ENCODE assay signal across 8 cellular contexts in the genomic region with DNA sequence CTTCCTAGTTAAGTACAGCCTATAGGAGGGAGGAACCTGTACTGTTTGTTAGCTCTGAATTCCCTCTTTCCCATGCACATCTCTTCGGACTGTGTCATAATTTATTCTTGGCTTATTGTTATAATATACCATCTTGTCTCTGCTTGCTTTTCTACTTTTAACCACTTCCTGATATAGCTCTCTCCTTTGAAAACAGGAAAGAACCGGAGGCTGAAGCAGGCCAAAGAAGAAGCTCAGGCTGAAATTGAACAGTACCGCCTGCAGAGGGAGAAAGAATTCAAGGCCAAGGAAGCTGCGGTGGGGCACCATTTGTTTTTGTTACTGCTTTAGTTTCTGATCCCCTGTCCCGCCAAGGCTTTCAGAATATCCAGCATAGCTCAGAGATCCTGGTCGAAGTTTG. TPM values are rescaled to one million over a fixed set of nuclear protein-coding genes. Genes with fewer than 3 reads are reported as not detected.
DNase-seq lines count a peak whose midpoint lies in the region; ATAC-seq and TF ChIP-seq lines count a peak whose summit lies in the region.

No MANE protein-coding gene starts in this region.

- H3K27ac ChIP-seq in Peyer's patch (peak overlapping the region; percentile 61 to 93 (median 79)), left lung (peak overlapping the region; percentile 13 to 53), Karpas-422 (ENCODE audit: low read length) (no peak overlapping the region)

- H3K36me3 ChIP-seq in GM06990 (ENCODE audit: control insufficient read depth, insufficient read depth, low read length) (peaks cover 10% of the 10 kb centered on the region), Peyer's patch (peaks cover 0 to 48% (median 0%) of the 10 kb centered on the region in 3 donors), left lung (peaks cover 0 to 47% of the 10 kb centered on the region in 2 donors), Karpas-422 (ENCODE audit: insufficient read depth, low read length) (peaks cover 26% of the 10 kb centered on the region; the same call in 1 of the 2 replicates)

- H2AFZ ChIP-seq in Karpas-422 (ENCODE audit: low read length) = no peak overlapping the region

- ATAC-seq in left lung (no peak), HG02798 (IDR thresholded peaks at IDR 0.05; ENCODE audit: poor library complexity, unreplicated experiment) (no peak)

- no peaks in the 10 kb centered on the region for H3K9me3 ChIP-seq in Peyer's patch
- no peaks in the 10 kb centered on the region for H3K9me3 ChIP-seq in left lung
- H3K9me3 ChIP-seq in Karpas-422 (ENCODE audit: low read length) = no peaks in the 10 kb centered on the region

- no peaks in the 10 kb centered on the region for H3K27me3 ChIP-seq in GM06990 (replicated peaks; ENCODE audit: control insufficient read depth, insufficient read depth, low read length)
- H3K27me3 ChIP-seq in Peyer's patch = no peaks in the 10 kb centered on the region
- no peaks in the 10 kb centered on the region for H3K27me3 ChIP-seq in left lung
- H3K27me3 ChIP-seq in Karpas-422 (ENCODE audit: low read length) = no peaks in the 10 kb centered on the region

- H3K4me3 ChIP-seq in GM06990 (replicated peaks; ENCODE audit: low read depth, low read length) (no peak overlapping the region; the same call in 1 of the 2 replicates), Peyer's patch (no peak overlapping the region), left lung (no peak overlapping the region), Karpas-422 (ENCODE audit: low read length) (no peak overlapping the region)

- H3K4me2 ChIP-seq in Karpas-422 (ENCODE audit: low read depth, low read length, poor library complexity, severe bottlenecking) = no peak overlapping the region

- no peak for DNase-seq in GM06990 (ENCODE audit: extremely low read depth, insufficient read length)
- peak in 2 of 3 donors; percentile 76 to 84 for DNase-seq in Peyer's patch
- DNase-seq in amniotic epithelial cell (ENCODE audit: low read depth) = peak; percentile 33
- no peak for DNase-seq in left lung
- peak; percentile 59 for DNase-seq in ureter (ENCODE audit: low spot score)
- DNase-seq in NCI-H1105 treated with DMSO at 0.1 percent for 48 hours (lab: John Stamatoyannopoulos, UW) = no peak
- DNase-seq in Karpas-422 = no peak

- TF ChIP-seq CTCF in GM06990 (IDR thresholded peaks at IDR 0.05; ENCODE audit: insufficient read depth, low read length, poor library complexity, severe bottlenecking) (peak; percentile 49), Peyer's patch (IDR thresholded peaks at IDR 0.05) (peak; percentile 31 to 51 (median 38)), left lung (IDR thresholded peaks at IDR 0.05) (peak in 1 of 2 donors; percentile 20)

- H3K4me1 ChIP-seq in Peyer's patch (peaks cover 0 to 43% (median 24%) of the 10 kb centered on the region in 4 donors), left lung (peaks cover 25 to 51% of the 10 kb centered on the region in 2 donors), Karpas-422 (ENCODE audit: low read length) (peaks cover 24% of the 10 kb centered on the region)

- H3K9ac ChIP-seq in Karpas-422 (ENCODE audit: low read length) = no peak overlapping the region

- peaks cover 22% of the 10 kb centered on the region; the same call in 1 of the 2 replicates for H4K20me1 ChIP-seq in Karpas-422 (ENCODE audit: insufficient read depth, low read depth, low read length)

- no peak for TF ChIP-seq POLR2A in Peyer's patch (IDR thresholded peaks at IDR 0.05)

- H3K79me2 ChIP-seq in Karpas-422 (ENCODE audit: low read length) = peaks cover 60% of the 10 kb centered on the region

- intact Hi-C loops in left lung (cut with DNase I) = no loop called here

- no peaks in the 10 kb centered on the region for H3K9me2 ChIP-seq in Karpas-422 (replicated peaks; ENCODE audit: insufficient read depth, low read length)

RNA-seq across cellular contexts. Expression of gene ATP6V1G1, which starts 4.8 kb away (rescaled TPM):
- total RNA-seq in Peyer's patch (100 to 1,000 TPM in 3 of 4 donors, 10 to 100 TPM in 1; 84.3 to 166 (median 107) TPM), left lung (10 to 100 TPM; 96.6 to 99.9 TPM), ureter (136 TPM)
- total RNA-seq in Karpas-422 (2014; rRNA removed; shearing (Covaris generic); ENCODE audit: low replicate concordance) = 113 and 165 TPM in 2 replicates

RNA-seq across cellular contexts. Expression of gene TMEM268, which starts 18.7 kb away (rescaled TPM):
- 10 to 100 TPM in 2 of 4 donors, 1 to 10 TPM in 2; 3.5 to 24.8 (median 8.9) TPM for total RNA-seq in Peyer's patch
- total RNA-seq in left lung = 10 to 100 TPM; 12.9 to 17.4 TPM
- 18.9 TPM for total RNA-seq in ureter
- 21.1 and 29.7 TPM in 2 replicates for total RNA-seq in Karpas-422 (2014; rRNA removed; shearing (Covaris generic); ENCODE audit: low replicate concordance)

Comparison
In these comparisons a context has a peak if more than half of its experiments do, and no peak if none do; other contexts are left out.
1. DNase-seq: peak in Peyer's patch (2 of 3), amniotic epithelial cell (single experiment) and ureter (single experiment); none in GM06990 (single experiment), left lung (0 of 2), NCI-H1105 treated with DMSO at 0.1 percent for 48 hours (single experiment) and Karpas-422 (single experiment).